14 cellular contexts compared by ENCODE assay signal in genomic region chr12:124599074-124599999, GRCh38. TPM values are rescaled to one million over a fixed set of nuclear protein-coding genes. Genes with fewer than 3 reads are reported as not detected.
DNase-seq lines count a peak whose midpoint lies in the region; ATAC-seq and TF ChIP-seq lines count a peak whose summit lies in the region.
"Had no signal": no experiment of that assay in that cellular context is flagged by ENCODE, and none has a peak within 500 bp of the region (broad histone marks: within the 10 kb centered on the region; RNA-seq: fewer than 3 reads in every experiment).

No MANE protein-coding gene starts in this region.

- no peak overlapping the region for H3K4me3 Mint-ChIP-seq in MCF 10A (ENCODE audit: unreplicated experiment)
- H3K4me3 Mint-ChIP-seq in stimulated activated effector memory CD8-positive, alpha-beta T cell treated with anti-CD3 and anti-CD28 coated beads, Interleukin-12 subunit alpha, Interleukin-12 subunit beta, amount 100 ng/mL, for 72 hours: no peak overlapping the region
- H3K4me3 Mint-ChIP-seq: CD4-positive, alpha-beta memory T cell had no signal

- no peak for TF ChIP-seq POLR2A in breast epithelium (IDR thresholded peaks at IDR 0.05)

- H3K36me3 ChIP-seq in breast epithelium: no peaks in the 10 kb centered on the region

- peak; percentile 95 for ATAC-seq in stimulated activated effector memory CD8-positive, alpha-beta T cell treated with anti-CD3 and anti-CD28 coated beads, Interleukin-12 subunit alpha, Interleukin-12 subunit beta, amount 100 ng/mL, for 72 hours
- no peak for ATAC-seq in GM19324 (IDR thresholded peaks at IDR 0.05; ENCODE audit: low FRiP score, unreplicated experiment)
- ATAC-seq: GM12878, left ventricle myocardium superior, psoas muscle had no signal

- H3K9me3 ChIP-seq in breast epithelium: no peaks in the 10 kb centered on the region
- H3K9me3 ChIP-seq: psoas muscle had no signal

- intact Hi-C loops in MCF 10A (cut with micrococcal nuclease): no loop called here
- intact Hi-C loops in breast epithelium (cut with DNase I; ENCODE audit: low total_unique reads): loop anchor here (1.0 kb wide), 1 partner anchor 23 kb away; no protein-coding TSS in a partner anchor

- no peak overlapping the region for H3K4me3 ChIP-seq in breast epithelium
- H3K4me3 ChIP-seq in cardiac fibroblast (replicated peaks in 1 of 2; ENCODE audit: low read depth in 2 of 2, low read length in 2 of 2): no peak overlapping the region
- H3K4me3 ChIP-seq: GM12878, psoas muscle had no signal

- no peaks in the 10 kb centered on the region for H3K9me3 Mint-ChIP-seq in MCF 10A (ENCODE audit: unreplicated experiment)
- no peaks in the 10 kb centered on the region for H3K9me3 Mint-ChIP-seq in stimulated activated effector memory CD8-positive, alpha-beta T cell treated with anti-CD3 and anti-CD28 coated beads, Interleukin-12 subunit alpha, Interleukin-12 subunit beta, amount 100 ng/mL, for 72 hours
- H3K9me3 Mint-ChIP-seq: CD4-positive, alpha-beta memory T cell had no signal

- BruUV-seq in MCF 10A (replicated peaks; lab: Mats Ljungman, UMichigan): no TSS peak

- no peak for TF ChIP-seq CTCF in MCF 10A (IDR thresholded peaks at IDR 0.05; ENCODE audit: unreplicated experiment)
- TF ChIP-seq CTCF in breast epithelium (IDR thresholded peaks at IDR 0.05): no peak
- peak; percentile 52 for TF ChIP-seq CTCF in cardiac fibroblast (IDR thresholded peaks at IDR 0.05; ENCODE audit: low read depth, low read length)

- H3K27me3 ChIP-seq in breast epithelium: no peaks in the 10 kb centered on the region

- H3K27ac Mint-ChIP-seq in MCF 10A (ENCODE audit: low read depth, unreplicated experiment): no peak overlapping the region
- H3K27ac Mint-ChIP-seq in stimulated activated effector memory CD8-positive, alpha-beta T cell treated with anti-CD3 and anti-CD28 coated beads, Interleukin-12 subunit alpha, Interleukin-12 subunit beta, amount 100 ng/mL, for 72 hours: no peak overlapping the region

- DNase-seq in MCF 10A (ENCODE audit: unreplicated experiment): peak; percentile 53
- no peak for DNase-seq in breast epithelium (ENCODE audit: low spot score in 2 of 2)
- DNase-seq in MV-4-11 (lab: John Stamatoyannopoulos, UW): peak; percentile 54
- peak; percentile 55 to 86 for DNase-seq in cardiac fibroblast (ENCODE audit: low read depth in 2 of 2)
- DNase-seq in stimulated activated effector memory CD8-positive, alpha-beta T cell treated with anti-CD3 and anti-CD28 coated beads, Interleukin-12 subunit alpha, Interleukin-12 subunit beta, amount 100 ng/mL, for 72 hours (ENCODE audit: low spot score in 2 of 2): peak in 1 of 2 donors; percentile 62
- no peak for DNase-seq in islet precursor cell
- no peak for DNase-seq in GDM1 (lab: John Stamatoyannopoulos, UW)
- DNase-seq: erythroblast, left ventricle myocardium superior, NCI-H1092, psoas muscle had no signal

- no peaks in the 10 kb centered on the region for H3K4me1 Mint-ChIP-seq in MCF 10A (ENCODE audit: insufficient read depth, unreplicated experiment)
- H3K4me1 Mint-ChIP-seq in stimulated activated effector memory CD8-positive, alpha-beta T cell treated with anti-CD3 and anti-CD28 coated beads, Interleukin-12 subunit alpha, Interleukin-12 subunit beta, amount 100 ng/mL, for 72 hours: peaks cover 10% of the 10 kb centered on the region

- H3K27ac ChIP-seq in breast epithelium: no peak overlapping the region
- H3K27ac ChIP-seq: psoas muscle had no signal

- CTCF ChIA-PET in MCF 10A (lab: Yijun Ruan, JAX): interaction anchor here (0.6 to 1.3 kb wide), 5 partner anchors 19 to 738 kb away, joined by 3 read pairs; no protein-coding TSS in a partner anchor

- H3K4me1 ChIP-seq in breast epithelium: no peaks in the 10 kb centered on the region
- H3K4me1 ChIP-seq: psoas muscle had no signal

- POLR2A ChIA-PET in MCF 10A (lab: Yijun Ruan, JAX): interaction anchor here (1.0 kb wide), 1 partner anchor 13 kb away, joined by 3 read pairs; no protein-coding TSS in a partner anchor

- H3K27me3 Mint-ChIP-seq in MCF 10A (ENCODE audit: insufficient read depth, unreplicated experiment): no peaks in the 10 kb centered on the region

- no peaks in the 10 kb centered on the region for H3K36me3 Mint-ChIP-seq in MCF 10A (ENCODE audit: insufficient read depth, unreplicated experiment)
- H3K36me3 Mint-ChIP-seq in stimulated activated effector memory CD8-positive, alpha-beta T cell treated with anti-CD3 and anti-CD28 coated beads, Interleukin-12 subunit alpha, Interleukin-12 subunit beta, amount 100 ng/mL, for 72 hours: no peaks in the 10 kb centered on the region

RNA-seq across cellular contexts. Expression of gene NCOR2, which starts 31.9 kb away (rescaled TPM):
- total RNA-seq in MCF 10A (2022): 145 and 177 TPM in 2 replicates
- 10 to 100 TPM; 58.4 to 83.9 (median 71.7) TPM for total RNA-seq in breast epithelium

Comparison
In these comparisons a context has a peak if more than half of its experiments do, and no peak if none do; other contexts are left out.
1. DNase-seq: peak in MCF 10A (single experiment), MV-4-11 (single experiment) and cardiac fibroblast (2 of 2); none in breast epithelium (0 of 2), islet precursor cell (single experiment) and GDM1 (single experiment).